10 cellular contexts compared by ENCODE assay signal in genomic region chr3:1380926-1381646, GRCh38.
DNase-seq lines count a peak whose midpoint lies in the region; ATAC-seq lines count a peak whose summit lies in the region.
"Had no signal": no experiment of that assay in that cellular context is flagged by ENCODE, and none has a peak within 500 bp of the region (broad histone marks: within the 10 kb centered on the region; RNA-seq: fewer than 3 reads in every experiment).

No MANE protein-coding gene starts in this region.

- peaks cover 0 to 3% (median 0%) of the 10 kb centered on the region in 3 donors for H3K27me3 Mint-ChIP-seq in immature natural killer cell (ENCODE audit: low read depth in 3 of 3)

- ATAC-seq in GM19328 (IDR thresholded peaks at IDR 0.05; ENCODE audit: unreplicated experiment) (peak; percentile 77), HG02885 (IDR thresholded peaks at IDR 0.05; ENCODE audit: poor library complexity, unreplicated experiment) (peak; percentile 87)

- peak; percentile 63 for DNase-seq in Ammon's horn (ENCODE audit: low spot score)
- peak; percentile 96 for DNase-seq in MV-4-11 (lab: John Stamatoyannopoulos, UW)
- DNase-seq in H4 (ENCODE audit: low spot score), result no peak
- no peak for DNase-seq in immature natural killer cell
- no peak for DNase-seq in DMS153 treated with DMSO at 0.1 percent for 48 hours (lab: John Stamatoyannopoulos, UW; ENCODE audit: unreplicated experiment)
- DNase-seq in DMS79 (lab: John Stamatoyannopoulos, UW), result no peak
- DNase-seq: colonic mucosa, NCI-H1105 treated with DMSO at 0.1 percent for 48 hours had no signal

- no peak overlapping the region for H3K27ac Mint-ChIP-seq in immature natural killer cell

- no peaks in the 10 kb centered on the region for H3K4me1 Mint-ChIP-seq in immature natural killer cell

- H3K4me3 Mint-ChIP-seq in immature natural killer cell, result no peak overlapping the region

- peaks cover 2 to 57% (median 34%) of the 10 kb centered on the region in 6 donors for H3K9me3 Mint-ChIP-seq in immature natural killer cell

- H3K36me3 Mint-ChIP-seq in immature natural killer cell, result no peaks in the 10 kb centered on the region

Comparison
In these comparisons a context has a peak if more than half of its experiments do, and no peak if none do; other contexts are left out.
1. DNase-seq: peak in Ammon's horn (single experiment) and MV-4-11 (single experiment); none in H4 (single experiment), immature natural killer cell (0 of 3), DMS153 treated with DMSO at 0.1 percent for 48 hours (single experiment) and DMS79 (single experiment).